In genomic region chr9:21802418-21803000, GRCh38 we compare ENCODE assay signal across 1 cellular context.
TF ChIP-seq lines count a peak whose summit lies in the region.

Gene MTAP, plus strand, starts transcription at chr9:21802636. Its CDS starts 113 bp downstream, at chr9:21802749.

TF ChIP-seq in HepG2, 621 proteins besides CTCF, POLR2A, EP300 and RAD21 (continued from another document and continues in another):
- TF ChIP-seq ZNF280B (CRISPR knock-in tag; IDR thresholded peaks at IDR 0.05; ENCODE audit: borderline replicate concordance), result peak; percentile 58
- TF ChIP-seq ISX (CRISPR knock-in tag; conservative IDR thresholded peaks at IDR 0.05), result no peak
- TF ChIP-seq ZNF12 (CRISPR knock-in tag; IDR thresholded peaks at IDR 0.05), result no peak
- no peak for TF ChIP-seq ETV5 (CRISPR knock-in tag; IDR thresholded peaks at IDR 0.05; ENCODE audit: borderline replicate concordance)
- no peak for TF ChIP-seq ZBTB44 (CRISPR knock-in tag; IDR thresholded peaks at IDR 0.05)
- TF ChIP-seq MAFF (IDR thresholded peaks at IDR 0.05; ENCODE audit: low read depth, low read length), result no peak
- TF ChIP-seq KAT7 (CRISPR knock-in tag; IDR thresholded peaks at IDR 0.05; ENCODE audit: borderline replicate concordance), result no peak; the same call in 1 of the 2 replicates
- TF ChIP-seq YEATS4 (CRISPR knock-in tag; IDR thresholded peaks at IDR 0.05; ENCODE audit: borderline replicate concordance), result peak; percentile 62
- no peak for TF ChIP-seq FOSL1 (CRISPR knock-in tag; IDR thresholded peaks at IDR 0.05; ENCODE audit: borderline replicate concordance)
- no peak for TF ChIP-seq ZFP36 (IDR thresholded peaks at IDR 0.05; ENCODE audit: borderline replicate concordance, low read depth, low read length, partially characterized antibody)
- TF ChIP-seq ASH2L (IDR thresholded peaks at IDR 0.05; ENCODE audit: insufficient read length, low read depth, low read length), result peak; percentile 59
- no peak for TF ChIP-seq AGO1 (IDR thresholded peaks at IDR 0.05; ENCODE audit: low read depth, low read length, poor library complexity, severe bottlenecking)
- TF ChIP-seq CENPT (CRISPR knock-in tag; IDR thresholded peaks at IDR 0.05; ENCODE audit: low read depth), result no peak
- TF ChIP-seq TRAFD1 (CRISPR knock-in tag; IDR thresholded peaks at IDR 0.05; ENCODE audit: borderline replicate concordance), result no peak
- TF ChIP-seq GABPA (IDR thresholded peaks at IDR 0.05; ENCODE audit: low read depth, low read length), result peak; percentile 69
- TF ChIP-seq GABPA (CRISPR knock-in tag; IDR thresholded peaks at IDR 0.05; ENCODE audit: low read depth), result peak; percentile 95
- no peak for TF ChIP-seq ZBTB25 (CRISPR knock-in tag; IDR thresholded peaks at IDR 0.05)
- no peak for TF ChIP-seq TGIF2 (CRISPR knock-in tag; IDR thresholded peaks at IDR 0.05)
- no peak for TF ChIP-seq AKNA (CRISPR knock-in tag; IDR thresholded peaks at IDR 0.05; ENCODE audit: borderline replicate concordance)
- TF ChIP-seq ZNF639 (CRISPR knock-in tag; conservative IDR thresholded peaks at IDR 0.05), result no peak
- TF ChIP-seq KMT2A (CRISPR knock-in tag; IDR thresholded peaks at IDR 0.05), result no peak; the same call in 1 of the 2 replicates
- peak; percentile 94 for TF ChIP-seq GABPB1 (CRISPR knock-in tag; IDR thresholded peaks at IDR 0.05)
- no peak for TF ChIP-seq ZNF354B (CRISPR knock-in tag; IDR thresholded peaks at IDR 0.05)
- no peak for TF ChIP-seq ZMYM2 (CRISPR knock-in tag; IDR thresholded peaks at IDR 0.05)
- TF ChIP-seq IKZF5 (CRISPR knock-in tag; IDR thresholded peaks at IDR 0.05), result 0 out of 2 replicates have a peak, but pooled peaks have one; percentile 14
- TF ChIP-seq KDM5B (CRISPR knock-in tag; IDR thresholded peaks at IDR 0.05; ENCODE audit: borderline replicate concordance), result peak; percentile 79; the same call in 1 of the 2 replicates
- peak; percentile 94; the same call in 1 of the 2 replicates for TF ChIP-seq TFDP1 (CRISPR knock-in tag; IDR thresholded peaks at IDR 0.05; ENCODE audit: borderline replicate concordance)
- peak; percentile 71; the same call in 1 of the 2 replicates for TF ChIP-seq ZNF230 (CRISPR knock-in tag; IDR thresholded peaks at IDR 0.05)
- TF ChIP-seq ARID2 (CRISPR knock-in tag; IDR thresholded peaks at IDR 0.05; ENCODE audit: borderline replicate concordance), result 0 out of 2 replicates have a peak, but pooled peaks have one; percentile 18
- TF ChIP-seq ZNF780A (CRISPR knock-in tag; IDR thresholded peaks at IDR 0.05), result 0 out of 2 replicates have a peak, but pooled peaks have one; percentile 9
- no peak for TF ChIP-seq HMGA1 (CRISPR knock-in tag; conservative IDR thresholded peaks at IDR 0.05)
- peak; percentile 79 for TF ChIP-seq SP4 (CRISPR knock-in tag; IDR thresholded peaks at IDR 0.05)
- no peak for TF ChIP-seq ZNF142 (CRISPR knock-in tag; IDR thresholded peaks at IDR 0.05)
- TF ChIP-seq ZEB1 (IDR thresholded peaks at IDR 0.05; ENCODE audit: insufficient replicate concordance, low read depth), result no peak
- no peak for TF ChIP-seq KLF11 (CRISPR knock-in tag; IDR thresholded peaks at IDR 0.05)
- TF ChIP-seq IRF2 (CRISPR knock-in tag; IDR thresholded peaks at IDR 0.05), result no peak; the same call in 1 of the 2 replicates
